19 cellular contexts compared by ENCODE assay signal in genomic region chr3:54538346-54538745, GRCh38.
A peak's percentile ranks its signal among the peaks of the same experiment; 100 is the strongest.
DNase-seq lines count a peak whose midpoint lies in the region; ATAC-seq and TF ChIP-seq lines count a peak whose summit lies in the region.
"Had no signal": no experiment of that assay in that cellular context is flagged by ENCODE, and none has a peak within 500 bp of the region (broad histone marks: within the 10 kb centered on the region; RNA-seq: fewer than 3 reads in every experiment).

No MANE protein-coding gene starts in this region.

- H2BK5ac ChIP-seq in H9 (ENCODE audit: insufficient read length, low read length) = no peak overlapping the region

- no peak overlapping the region for H3K9ac ChIP-seq in H9 (ENCODE audit: extremely low read depth, insufficient read length, low read length)

- WGBS in H9 (ENCODE audit: extremely low coverage, insufficient read length, low lambda C conversion rate) = no CpG with 5 or more reads among the region's 5 CpGs

- no peaks in the 10 kb centered on the region; a peak in 1 of 5 replicates for H3K9me3 Mint-ChIP-seq in H9
- no peaks in the 10 kb centered on the region for H3K9me3 Mint-ChIP-seq in activated CD4-positive, alpha-beta T cell treated with anti-CD3 and anti-CD28 coated beads, Interleukin-2, amount 10 ng/mL, durations not matched to agents 24 days and 14 days
- H3K9me3 Mint-ChIP-seq: activated naive CD8-positive, alpha-beta T cell treated with anti-CD3 and anti-CD28 coated beads, Interleukin-2, amount 50 U/mL, for 24 hours; activated T-cell treated with anti-CD3 and anti-CD28 coated beads, Interleukin-2, amount 50 U/mL, for 4 hours had no signal

- H3K27ac Mint-ChIP-seq in H9 = no peak overlapping the region
- H3K27ac Mint-ChIP-seq in activated CD4-positive, alpha-beta T cell treated with anti-CD3 and anti-CD28 coated beads, Interleukin-2, amount 10 ng/mL, durations not matched to agents 24 days and 14 days = no peak overlapping the region
- H3K27ac Mint-ChIP-seq: activated naive CD8-positive, alpha-beta T cell treated with anti-CD3 and anti-CD28 coated beads, Interleukin-2, amount 50 U/mL, for 24 hours; stimulated activated naive CD8-positive, alpha-beta T cell treated with anti-CD3 and anti-CD28 coated beads, Interleukin-15, amount 100 ng/mL, for 72 hours had no signal

- no peak overlapping the region for H2BK15ac ChIP-seq in H9 (ENCODE audit: low read depth, low read length)

- 0 out of 2 replicates have a peak, but pooled peaks cover 1% of the 10 kb centered on the region for H3K27me3 Mint-ChIP-seq in H9 (ENCODE audit: low read depth)
- H3K27me3 Mint-ChIP-seq in activated CD4-positive, alpha-beta T cell treated with anti-CD3 and anti-CD28 coated beads, Interleukin-2, amount 10 ng/mL, durations not matched to agents 24 days and 14 days = no peaks in the 10 kb centered on the region

- H2AFZ ChIP-seq in H9 (ENCODE audit: low read length) = no peak overlapping the region

- H2BK120ac ChIP-seq in H9 (ENCODE audit: low read depth, low read length, poor library complexity, severe bottlenecking) = no peak overlapping the region

- H4K5ac ChIP-seq in H9 (ENCODE audit: insufficient read length, low read depth, low read length) = no peak overlapping the region

- intact Hi-C loops in activated CD4-positive, alpha-beta T cell treated with anti-CD3 and anti-CD28 coated beads, Interleukin-2, amount 10 ng/mL, durations not matched to agents 24 days and 14 days (cut with micrococcal nuclease) = no loop called here

- H3K56ac ChIP-seq in H9 (ENCODE audit: insufficient read length, low read depth, low read length) = no peak overlapping the region

- no peak overlapping the region for H3K4ac ChIP-seq in H9 (ENCODE audit: low read depth, low read length)

- H3K9me3 ChIP-seq in H9 (ENCODE audit: control insufficient read depth, low read depth, low read length) = no peaks in the 10 kb centered on the region
- H3K9me3 ChIP-seq: left lung, spleen, uterus had no signal

- H3K4me3 Mint-ChIP-seq in H9 = no peak overlapping the region
- H3K4me3 Mint-ChIP-seq in activated CD4-positive, alpha-beta T cell treated with anti-CD3 and anti-CD28 coated beads, Interleukin-2, amount 10 ng/mL, durations not matched to agents 24 days and 14 days = no peak overlapping the region
- H3K4me3 Mint-ChIP-seq: activated naive CD8-positive, alpha-beta T cell treated with anti-CD3 and anti-CD28 coated beads, Interleukin-2, amount 50 U/mL, for 24 hours; activated T-cell treated with anti-CD3 and anti-CD28 coated beads, Interleukin-2, amount 50 U/mL, for 4 hours; stimulated activated naive CD8-positive, alpha-beta T cell treated with anti-CD3 and anti-CD28 coated beads, Interleukin-15, amount 100 ng/mL, for 72 hours had no signal

- H3K36me3 Mint-ChIP-seq in H9 (ENCODE audit: insufficient read depth in 1 of 3, low read depth in 3 of 3) = no peaks in the 10 kb centered on the region
- H3K36me3 Mint-ChIP-seq in activated CD4-positive, alpha-beta T cell treated with anti-CD3 and anti-CD28 coated beads, Interleukin-2, amount 10 ng/mL, durations not matched to agents 24 days and 14 days (ENCODE audit: low read depth) = no peaks in the 10 kb centered on the region

- H3K23ac ChIP-seq in H9 (ENCODE audit: insufficient read length, low read depth, low read length) = no peak overlapping the region

- H4K20me1 ChIP-seq in H9 (ENCODE audit: control insufficient read depth, insufficient read depth, insufficient read length) = no peaks in the 10 kb centered on the region

- no peaks in the 10 kb centered on the region for H3K79me1 ChIP-seq in H9 (ENCODE audit: insufficient read depth, low read depth, low read length, poor library complexity, severe bottlenecking)

- no peak overlapping the region for H3T11ph ChIP-seq in H9 (ENCODE audit: low read length)

- no peaks in the 10 kb centered on the region for H3K4me1 ChIP-seq in H9 (ENCODE audit: insufficient read depth, low read length)
- H3K4me1 ChIP-seq: left lung, spleen, uterus had no signal

- DNase-seq in COLO829 (ENCODE audit: low spot score) (peak; percentile 35), H9 (peak; percentile 62), islet precursor cell (peak; percentile 53)
- no peak for DNase-seq in activated CD4-positive, alpha-beta T cell treated with anti-CD3 and anti-CD28 coated beads, Interleukin-2, amount 10 ng/mL, durations not matched to agents 24 days and 14 days
- DNase-seq: activated CD4-positive, alpha-beta T cell treated with anti-CD3 and anti-CD28 coated beads, Interleukin-2, amount 50 U/mL, for 1 hour; activated naive CD8-positive, alpha-beta T cell treated with anti-CD3 and anti-CD28 coated beads, Interleukin-2, amount 50 U/mL, for 24 hours; activated T-cell treated with anti-CD3 and anti-CD28 coated beads, Interleukin-2, amount 50 U/mL, for 4 hours; cerebellar nuclear complex; head of caudate nucleus; left lung; NCI-H526 treated with DMSO at 0.1 percent for 48 hours; spleen; stimulated activated naive CD8-positive, alpha-beta T cell treated with anti-CD3 and anti-CD28 coated beads, Interleukin-15, amount 100 ng/mL, for 72 hours; T1000; uterus had no signal

- H3K18ac ChIP-seq in H9 (ENCODE audit: insufficient read length, low read depth, low read length) = no peak overlapping the region

- H4K91ac ChIP-seq in H9 (ENCODE audit: insufficient read length, low read depth, low read length) = no peak overlapping the region

- peaks cover 3% of the 10 kb centered on the region in 2 experiments for H3K4me1 Mint-ChIP-seq in H9
- H3K4me1 Mint-ChIP-seq in activated CD4-positive, alpha-beta T cell treated with anti-CD3 and anti-CD28 coated beads, Interleukin-2, amount 10 ng/mL, durations not matched to agents 24 days and 14 days = no peaks in the 10 kb centered on the region
- H3K4me1 Mint-ChIP-seq: activated naive CD8-positive, alpha-beta T cell treated with anti-CD3 and anti-CD28 coated beads, Interleukin-2, amount 50 U/mL, for 24 hours; stimulated activated naive CD8-positive, alpha-beta T cell treated with anti-CD3 and anti-CD28 coated beads, Interleukin-15, amount 100 ng/mL, for 72 hours had no signal

- no peaks in the 10 kb centered on the region for H3K23me2 ChIP-seq in H9 (ENCODE audit: insufficient read length, low read depth, low read length, poor library complexity, severe bottlenecking)

- no peak overlapping the region for H3K4me2 ChIP-seq in H9 (ENCODE audit: insufficient read depth, insufficient read length, low read length)

- no peak overlapping the region for H4K8ac ChIP-seq in H9 (replicated peaks; ENCODE audit: insufficient read length, low read depth, low read length)

- no peak overlapping the region for H2AK5ac ChIP-seq in H9 (ENCODE audit: insufficient read length, low read length)

- ATAC-seq in GM21825 (IDR thresholded peaks at IDR 0.05; ENCODE audit: unreplicated experiment) = no peak
- ATAC-seq in HG02571 (IDR thresholded peaks at IDR 0.05; ENCODE audit: unreplicated experiment) = no peak
- ATAC-seq: activated naive CD8-positive, alpha-beta T cell treated with anti-CD3 and anti-CD28 coated beads, Interleukin-2, amount 50 U/mL, for 24 hours; activated T-cell treated with anti-CD3 and anti-CD28 coated beads, Interleukin-2, amount 50 U/mL, for 4 hours; K562; left lung; stimulated activated naive CD8-positive, alpha-beta T cell treated with anti-CD3 and anti-CD28 coated beads, Interleukin-15, amount 100 ng/mL, for 72 hours had no signal

- TF ChIP-seq CTCF in H9 (conservative IDR thresholded peaks at IDR 0.05) (peak; percentile 71), VCaP (conservative IDR thresholded peaks at IDR 0.05) (peak; percentile 48)

- H3K79me2 ChIP-seq in H9 (ENCODE audit: insufficient read depth, low read length) = no peaks in the 10 kb centered on the region

- H3K27me3 ChIP-seq in H9 (ENCODE audit: insufficient read depth, low read length) = no peaks in the 10 kb centered on the region
- H3K27me3 ChIP-seq: left lung, spleen, uterus had no signal

- H3K27ac ChIP-seq in H9 (ENCODE audit: insufficient read length, low read depth, low read length) (no peak overlapping the region), VCaP (no peak overlapping the region)
- H3K27ac ChIP-seq: left lung, spleen, uterus had no signal

- no peak overlapping the region for H3K14ac ChIP-seq in H9 (ENCODE audit: insufficient read depth, low read length)

- no peak overlapping the region for H2BK12ac ChIP-seq in H9 (ENCODE audit: insufficient read length, low read depth, low read length)

- H2BK20ac ChIP-seq in H9 (ENCODE audit: low read depth, low read length, poor library complexity, severe bottlenecking) = no peak overlapping the region
